25 cellular contexts compared by ENCODE assay signal in the genomic region with DNA sequence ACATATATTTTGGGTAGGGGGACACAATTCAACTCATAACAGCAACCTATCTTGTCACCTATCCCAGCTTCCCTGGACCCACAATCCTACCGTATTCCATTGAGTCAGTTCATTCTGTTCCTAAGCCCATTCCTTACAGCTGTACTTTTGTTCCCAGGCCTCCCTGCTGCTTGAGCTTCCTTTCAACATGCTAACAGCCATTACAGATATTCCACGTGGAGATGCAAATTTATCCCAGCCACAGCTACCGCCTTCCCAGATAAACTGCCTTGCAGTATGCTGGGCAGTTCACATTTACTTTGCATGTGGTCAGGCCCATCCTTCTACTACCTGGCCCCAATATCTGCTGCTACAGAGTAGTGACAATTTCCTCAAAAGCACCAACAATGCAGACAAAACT. TPM values are rescaled to one million over a fixed set of nuclear protein-coding genes. Genes with fewer than 3 reads are reported as not detected.
DNase-seq lines count a peak whose midpoint lies in the region; ATAC-seq, FAIRE-seq and TF ChIP-seq lines count a peak whose summit lies in the region.
"Had no signal": no experiment of that assay in that cellular context is flagged by ENCODE, and none has a peak within 500 bp of the region (broad histone marks: within the 10 kb centered on the region; RNA-seq: fewer than 3 reads in every experiment).

No MANE protein-coding gene starts in this region.

- CTCF ChIA-PET in WTC11 (lab: Charles Lee), result interaction anchor here (1.1 to 1.9 kb wide), 4 partner anchors 23 to 124 kb away, joined by 3 to 14 read pairs (median 4); partner anchors contain the start of gene RIGI

- DNase-seq in GM12892 (ENCODE audit: insufficient read length), result no peak
- no peak for DNase-seq in WTC11 (ENCODE audit: low spot score)
- no peak for DNase-seq in foreskin keratinocyte
- no peak for DNase-seq in NCI-H748 treated with DMSO at 0.1 percent for 48 hours (lab: John Stamatoyannopoulos, UW)
- DNase-seq in 8988T, result no peak
- no peak for DNase-seq in NCI-H446 (lab: John Stamatoyannopoulos, UW)
- DNase-seq: activated CD4-positive, alpha-beta T cell treated with anti-CD3 and anti-CD28 coated beads for 48 hours; activated naive CD4-positive, alpha-beta T cell treated with anti-CD3 and anti-CD28 coated beads, Interleukin-2, amount 50 U/mL, for 16 hours; anterior cingulate cortex; central memory CD4-positive, alpha-beta T cell; DMS 273 treated with DMSO at 0.1 percent for 48 hours; KBM-7; naive B cell; NCI-H146; NCI-H510A treated with DMSO at 0.1 percent for 48 hours; stimulated activated CD4-positive, alpha-beta T cell treated with anti-CD3 and anti-CD28 coated beads, Interleukin-15, amount 100 ng/mL, for 24 hours; T-helper 2 cell had no signal

- H3K79me2 ChIP-seq in ACC112 (ENCODE audit: control insufficient read depth, insufficient read depth, low read length, unreplicated experiment), result peaks cover 75% of the 10 kb centered on the region
- H3K79me2 ChIP-seq: parathyroid adenoma had no signal

- H3K4me3 Mint-ChIP-seq in WTC11, result no peak overlapping the region
- H3K4me3 Mint-ChIP-seq: naive B cell; stimulated activated naive CD8-positive, alpha-beta T cell treated with anti-CD3 and anti-CD28 coated beads, Interleukin-15, Interleukin-2, amounts not matched to agents 100 ng/mL and 50 ng/mL, for 24 hours had no signal

- peak; percentile 14 for FAIRE-seq in GM12892 (lab: Jason Lieb, UNC)

- H3K4me1 Mint-ChIP-seq in WTC11, result peaks cover 9% of the 10 kb centered on the region

- peak overlapping the region; percentile 31; the same call in 1 of the 2 replicates for H3K4me3 ChIP-seq in ACC112 (ENCODE audit: low read depth, low read length)
- H3K4me3 ChIP-seq: BLaER1 treated with 17β-estradiol and CSF1 and Interleukin-3, amounts not matched to agents 10 nM and 100 nM; GM23248 had no signal

- peaks cover 24% of the 10 kb centered on the region for H3K9me3 Mint-ChIP-seq in WTC11
- H3K9me3 Mint-ChIP-seq: naive B cell; stimulated activated naive CD8-positive, alpha-beta T cell treated with anti-CD3 and anti-CD28 coated beads, Interleukin-15, Interleukin-2, amounts not matched to agents 100 ng/mL and 50 ng/mL, for 24 hours had no signal

- H3K27ac Mint-ChIP-seq in WTC11, result no peak overlapping the region
- H3K27ac Mint-ChIP-seq: stimulated activated naive CD8-positive, alpha-beta T cell treated with anti-CD3 and anti-CD28 coated beads, Interleukin-15, Interleukin-2, amounts not matched to agents 100 ng/mL and 50 ng/mL, for 24 hours had no signal

- peaks cover 51% of the 10 kb centered on the region for H3K36me3 ChIP-seq in ACC112 (ENCODE audit: insufficient read depth, low read length)

- no peaks in the 10 kb centered on the region for H3K27me3 ChIP-seq in ACC112 (ENCODE audit: insufficient read depth, low read length)
- H3K27me3 ChIP-seq in foreskin keratinocyte, result no peaks in the 10 kb centered on the region
- H3K27me3 ChIP-seq: BLaER1 treated with 17β-estradiol and CSF1 and Interleukin-3, amounts not matched to agents 10 nM and 100 nM had no signal

- no peak overlapping the region for H2AFZ ChIP-seq in ACC112 (ENCODE audit: low read length, unreplicated experiment)
- H2AFZ ChIP-seq: GM23248, parathyroid adenoma had no signal

- H3K27me3 Mint-ChIP-seq in WTC11 (ENCODE audit: low read depth), result no peaks in the 10 kb centered on the region
- H3K27me3 Mint-ChIP-seq: naive B cell; stimulated activated naive CD8-positive, alpha-beta T cell treated with anti-CD3 and anti-CD28 coated beads, Interleukin-15, Interleukin-2, amounts not matched to agents 100 ng/mL and 50 ng/mL, for 24 hours had no signal

- TF ChIP-seq POLR2A in GM12892 (IDR thresholded peaks at IDR 0.05; ENCODE audit: low read depth, low read length), result no peak

- ATAC-seq in WTC11 (peak; percentile 65), foreskin keratinocyte (peak; percentile 2), HG02610 (IDR thresholded peaks at IDR 0.05; ENCODE audit: unreplicated experiment) (no peak)
- ATAC-seq: left lobe of liver, sciatic nerve had no signal

- peaks cover 26% of the 10 kb centered on the region for H3K36me3 Mint-ChIP-seq in WTC11

- TF ChIP-seq CTCF in WTC11 (IDR thresholded peaks at IDR 0.05) (no peak), foreskin keratinocyte (conservative IDR thresholded peaks at IDR 0.05) (no peak)

- H3K4me1 ChIP-seq in ACC112 (ENCODE audit: control insufficient read depth, insufficient read depth, low read length, unreplicated experiment) (peaks cover 57% of the 10 kb centered on the region), foreskin keratinocyte (peaks cover 34% of the 10 kb centered on the region)
- H3K4me1 ChIP-seq: BLaER1 treated with 17β-estradiol and CSF1 and Interleukin-3, amounts not matched to agents 10 nM and 100 nM; parathyroid adenoma had no signal

- H3K27ac ChIP-seq in ACC112 (ENCODE audit: low read depth, low read length) (peak overlapping the region; percentile 89), foreskin keratinocyte (peak overlapping the region; percentile 62)
- H3K27ac ChIP-seq: BLaER1 treated with 17β-estradiol and CSF1 and Interleukin-3, amounts not matched to agents 10 nM and 100 nM; GM23248; parathyroid adenoma had no signal

- POLR2A ChIA-PET in WTC11 (lab: Charles Lee), result interaction anchor here (0.8 kb wide), 1 partner anchor 23 kb away, joined by 3 read pairs; the partner anchor contains the start of gene RIGI

TF ChIP-seq in WTC11, 78 proteins besides CTCF, POLR2A, EP300 and RAD21 (continues in another document):
- TF ChIP-seq ATF6 (CRISPR knock-in tag; IDR thresholded peaks at IDR 0.05) (no peak), SOX15 (CRISPR knock-in tag; IDR thresholded peaks at IDR 0.05) (no peak), NR3C1 (CRISPR knock-in tag; conservative IDR thresholded peaks at IDR 0.05; ENCODE audit: low read depth) (no peak), CREM (CRISPR knock-in tag; IDR thresholded peaks at IDR 0.05) (no peak), GABPB1 (CRISPR knock-in tag; IDR thresholded peaks at IDR 0.05) (no peak), NFATC4 (CRISPR knock-in tag; IDR thresholded peaks at IDR 0.05) (no peak), RELA (CRISPR knock-in tag; IDR thresholded peaks at IDR 0.05; ENCODE audit: borderline replicate concordance) (no peak), ZBTB43 (CRISPR knock-in tag; IDR thresholded peaks at IDR 0.05) (no peak), ELF4 (CRISPR knock-in tag; IDR thresholded peaks at IDR 0.05; ENCODE audit: low read depth) (no peak), MXD4 (CRISPR knock-in tag; IDR thresholded peaks at IDR 0.05; ENCODE audit: borderline replicate concordance) (no peak), MYBL2 (CRISPR knock-in tag; IDR thresholded peaks at IDR 0.05) (no peak), PRRX2 (CRISPR knock-in tag; IDR thresholded peaks at IDR 0.05) (no peak), MLX (CRISPR knock-in tag; IDR thresholded peaks at IDR 0.05) (no peak)
- TF ChIP-seq, protein P1, sequence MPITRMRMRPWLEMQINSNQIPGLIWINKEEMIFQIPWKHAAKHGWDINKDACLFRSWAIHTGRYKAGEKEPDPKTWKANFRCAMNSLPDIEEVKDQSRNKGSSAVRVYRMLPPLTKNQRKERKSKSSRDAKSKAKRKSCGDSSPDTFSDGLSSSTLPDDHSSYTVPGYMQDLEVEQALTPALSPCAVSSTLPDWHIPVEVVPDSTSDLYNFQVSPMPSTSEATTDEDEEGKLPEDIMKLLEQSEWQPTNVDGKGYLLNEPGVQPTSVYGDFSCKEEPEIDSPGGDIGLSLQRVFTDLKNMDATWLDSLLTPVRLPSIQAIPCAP (CRISPR knock-in tag; IDR thresholded peaks at IDR 0.05), result no peak

RNA-seq across cellular contexts. Expression of gene RIGI, which starts 23.0 kb away (rescaled TPM):
- polyA plus RNA-seq in GM12892 (2012; ENCODE audit: missing spikeins), result 6.3 TPM
- 6.0 to 7.5 TPM (median 6.2 TPM) in 3 replicates for total RNA-seq in WTC11 (2021)
- 23.4 and 30.2 TPM in 2 replicates for total RNA-seq in foreskin keratinocyte
- 8.7 and 10.4 TPM in 2 replicates for polyA plus RNA-seq in foreskin keratinocyte

RNA-seq across cellular contexts. Expression of gene SMIM27, which starts 49.1 kb away (rescaled TPM):
- 29.5 TPM for polyA plus RNA-seq in GM12892 (2012; ENCODE audit: missing spikeins)
- total RNA-seq in WTC11 (2021) (13.6 to 20.5 TPM (median 14.5 TPM) in 3 replicates), foreskin keratinocyte (7.8 and 9.6 TPM in 2 replicates)
- polyA plus RNA-seq in foreskin keratinocyte, result 10.0 and 13.3 TPM in 2 replicates

RNA-seq across cellular contexts. Expression of gene TOPORS, which starts 49.4 kb away (rescaled TPM):
- polyA plus RNA-seq in GM12892 (2012; ENCODE audit: missing spikeins), result 12.2 TPM
- total RNA-seq in WTC11 (2021) (23.3 to 26.1 TPM (median 23.7 TPM) in 3 replicates), foreskin keratinocyte (19.5 and 20.3 TPM in 2 replicates)
- polyA plus RNA-seq in foreskin keratinocyte, result 4.1 and 5.3 TPM in 2 replicates
